Comparison of ENCODE assay signal across 17 cellular contexts in the genomic region with DNA sequence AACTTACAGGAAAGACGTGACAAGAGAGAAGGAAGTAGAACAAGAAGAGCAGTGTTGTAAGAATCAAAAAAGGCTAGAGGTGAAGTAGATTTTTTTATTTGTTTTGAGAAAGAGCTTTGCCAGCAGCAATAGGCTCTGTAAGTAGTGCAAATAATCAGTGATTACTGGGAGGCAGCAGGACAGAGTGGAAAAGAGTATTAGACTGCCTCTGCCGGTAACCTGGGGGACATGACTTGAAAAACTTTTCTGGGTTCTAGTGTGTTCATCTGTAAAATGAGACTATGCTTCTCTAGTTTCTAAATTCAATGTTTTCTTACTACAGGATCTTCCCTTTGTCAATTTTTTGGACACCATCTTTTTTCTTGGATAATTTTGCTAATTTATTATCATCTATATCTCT. TPM values are rescaled to one million over a fixed set of nuclear protein-coding genes. Genes with fewer than 3 reads are reported as not detected.
DNase-seq lines count a peak whose midpoint lies in the region; ATAC-seq and TF ChIP-seq lines count a peak whose summit lies in the region.
"Had no signal": no experiment of that assay in that cellular context is flagged by ENCODE, and none has a peak within 500 bp of the region (broad histone marks: within the 10 kb centered on the region; RNA-seq: fewer than 3 reads in every experiment).

No MANE protein-coding gene starts in this region.

- 78 to 80% methylated on average over 2 of the region's 2 CpGs for WGBS in aorta, 2 donors

- POLR2A ChIA-PET in A673 (lab: Charles Lee; ENCODE audit: low non-redundant PET) (interaction anchor here (0.6 kb wide), 1 partner anchor 524 kb away, joined by 3 read pairs; no protein-coding TSS in a partner anchor), PC-3 (lab: Charles Lee; ENCODE audit: unreplicated experiment) (no interaction called here)

- BruUV-seq in A673 (replicated peaks; lab: Mats Ljungman, UMichigan) = no TSS peak
- no TSS peak for BruUV-seq in PC-3 (replicated peaks; lab: Mats Ljungman, UMichigan)

- H3K36me3 ChIP-seq in A673 (ENCODE audit: insufficient read depth, low read length, poor library complexity, severe bottlenecking) (no peaks in the 10 kb centered on the region), PC-3 (ENCODE audit: low read depth, low read length) (no peaks in the 10 kb centered on the region), aorta (ENCODE audit: control insufficient read depth in 1 of 2, insufficient read depth in 2 of 2, low read length in 1 of 2) (no peaks in the 10 kb centered on the region)
- H3K36me3 ChIP-seq: adrenal gland had no signal

- H3K9me2 ChIP-seq in PC-3 (replicated peaks; ENCODE audit: low read length) = no peaks in the 10 kb centered on the region

- TF ChIP-seq CTCF in A673 (conservative IDR thresholded peaks at IDR 0.05; ENCODE audit: low read depth, low read length) (0 out of 2 replicates have a peak, but pooled peaks have one; percentile 21), PC-3 (conservative IDR thresholded peaks at IDR 0.05; ENCODE audit: low read depth, low read length) (peak; percentile 27; the same call in 1 of the 2 replicates), foreskin fibroblast (IDR thresholded peaks at IDR 0.05; ENCODE audit: low read depth, low read length) (peak; percentile 5)

- no peak for DNase-seq in A673 (ENCODE audit: low spot score)
- peak; percentile 11 for DNase-seq in PC-3
- no peak for DNase-seq in foreskin fibroblast
- DNase-seq in NK-92 (lab: John Stamatoyannopoulos, UW; ENCODE audit: unreplicated experiment) = no peak
- no peak for DNase-seq in aorta
- DNase-seq: activated CD4-positive, alpha-beta T cell treated with anti-CD3 and anti-CD28 coated beads for 36 hours; activated CD8-positive, alpha-beta memory T cell treated with anti-CD3 and anti-CD28 coated beads, Interleukin-2, amount 10 ng/mL, durations not matched to agents 7 days and 5 days; adrenal gland; CD4-positive, alpha-beta memory T cell; effector memory CD8-positive, alpha-beta T cell; NCI-H1092 treated with DMSO at 0.1 percent for 48 hours; nucleus accumbens; SIG-M5; stimulated activated CD4-positive, alpha-beta T cell treated with anti-CD3 and anti-CD28 coated beads, Interleukin-2, amount 100 ng/mL, for 24 hours had no signal

- H3K4me1 ChIP-seq in A673 (ENCODE audit: insufficient read depth, low read length, poor library complexity, severe bottlenecking) = no peaks in the 10 kb centered on the region
- no peaks in the 10 kb centered on the region for H3K4me1 ChIP-seq in PC-3 (ENCODE audit: insufficient read depth, low read length)
- no peaks in the 10 kb centered on the region for H3K4me1 ChIP-seq in aorta (ENCODE audit: control insufficient read depth in 1 of 2, insufficient read depth in 2 of 2, low read length in 2 of 2)
- H3K4me1 ChIP-seq: adrenal gland had no signal

- ATAC-seq in HG02759 (IDR thresholded peaks at IDR 0.05; ENCODE audit: unreplicated experiment) = peak; percentile 58
- no peak for ATAC-seq in PC-3
- ATAC-seq in GM19467 (IDR thresholded peaks at IDR 0.05; ENCODE audit: unreplicated experiment) = no peak
- no peak for ATAC-seq in GM18868 (IDR thresholded peaks at IDR 0.05; ENCODE audit: unreplicated experiment)
- ATAC-seq in aorta (ENCODE audit: low FRiP score) = no peak
- ATAC-seq: activated CD4-positive, alpha-beta T cell treated with anti-CD3 and anti-CD28 coated beads for 36 hours; activated CD8-positive, alpha-beta memory T cell treated with anti-CD3 and anti-CD28 coated beads, Interleukin-2, amount 10 ng/mL, durations not matched to agents 7 days and 5 days; effector memory CD8-positive, alpha-beta T cell had no signal

- H3K27ac ChIP-seq in A673 (ENCODE audit: low read depth, low read length, poor library complexity, severe bottlenecking) (no peak overlapping the region), PC-3 (ENCODE audit: low read length) (no peak overlapping the region), aorta (ENCODE audit: low read depth in 1 of 2, low read length in 2 of 2) (no peak overlapping the region)
- H3K27ac ChIP-seq: adrenal gland had no signal

- H3K4me2 ChIP-seq in PC-3 (ENCODE audit: low read length) = no peak overlapping the region

- no peaks in the 10 kb centered on the region for H3F3A ChIP-seq in PC-3 (ENCODE audit: low read length, unreplicated experiment)

- no peaks in the 10 kb centered on the region for H3K27me3 ChIP-seq in A673 (replicated peaks; ENCODE audit: insufficient read depth, low read depth, low read length, poor library complexity)
- no peaks in the 10 kb centered on the region for H3K27me3 ChIP-seq in PC-3 (ENCODE audit: low read length)
- no peaks in the 10 kb centered on the region for H3K27me3 ChIP-seq in aorta (ENCODE audit: control insufficient read depth in 1 of 2, insufficient read depth in 2 of 2, low read length in 1 of 2)
- H3K27me3 ChIP-seq: adrenal gland had no signal

- no peaks in the 10 kb centered on the region for H3K9me3 ChIP-seq in A673 (ENCODE audit: low read depth, low read length, poor library complexity, severe bottlenecking)
- H3K9me3 ChIP-seq in PC-3 (ENCODE audit: low read length) = no peaks in the 10 kb centered on the region
- H3K9me3 ChIP-seq in aorta (ENCODE audit: control insufficient read depth, low read length) = no peaks in the 10 kb centered on the region
- H3K9me3 ChIP-seq: adrenal gland had no signal

- H3K9ac ChIP-seq in PC-3 (ENCODE audit: low read length) = no peak overlapping the region

- no peaks in the 10 kb centered on the region for H4K20me1 ChIP-seq in PC-3 (ENCODE audit: low read length)

- no peaks in the 10 kb centered on the region for H3K79me2 ChIP-seq in PC-3 (ENCODE audit: low read length)

- intact Hi-C loops in A673 (cut with micrococcal nuclease; ENCODE audit: unreplicated experiment) (loop anchor here (10.0 kb wide), 1 partner anchor 1003 kb away; no protein-coding TSS in a partner anchor), PC-3 (cut with micrococcal nuclease) (no loop called here), aorta (cut with DNase I) (no loop called here)

- H2AFZ ChIP-seq in PC-3 (ENCODE audit: low read length) = no peak overlapping the region

- H3K4me3 ChIP-seq in A673 (ENCODE audit: low read depth, low read length, poor library complexity, severe bottlenecking) = no peak overlapping the region
- no peak overlapping the region for H3K4me3 ChIP-seq in PC-3 (ENCODE audit: low read length)
- no peak overlapping the region for H3K4me3 ChIP-seq in foreskin fibroblast (ENCODE audit: low read depth in 1 of 2, low read length in 2 of 2)
- H3K4me3 ChIP-seq in aorta (ENCODE audit: low read length in 2 of 2) = no peak overlapping the region
- H3K4me3 ChIP-seq: adrenal gland had no signal

- CTCF ChIA-PET in A673 (lab: Charles Lee) (no interaction called here), PC-3 (lab: Charles Lee) (no interaction called here)

RNA-seq across cellular contexts. Expression of a gene that starts 5.8 kb away (rescaled TPM):
- total RNA-seq in A673 (2021) = 6.2 and 6.6 TPM in 2 replicates
- total RNA-seq in PC-3 (2014; rRNA removed) = 1.8 and 3.4 TPM in 2 replicates
- total RNA-seq in aorta = 1 to 10 TPM; 3.3 to 5.0 TPM
- 1 to 10 TPM; 1.3 to 2.3 TPM for polyA plus RNA-seq in aorta
